10 cellular contexts compared by ENCODE assay signal in the genomic region with DNA sequence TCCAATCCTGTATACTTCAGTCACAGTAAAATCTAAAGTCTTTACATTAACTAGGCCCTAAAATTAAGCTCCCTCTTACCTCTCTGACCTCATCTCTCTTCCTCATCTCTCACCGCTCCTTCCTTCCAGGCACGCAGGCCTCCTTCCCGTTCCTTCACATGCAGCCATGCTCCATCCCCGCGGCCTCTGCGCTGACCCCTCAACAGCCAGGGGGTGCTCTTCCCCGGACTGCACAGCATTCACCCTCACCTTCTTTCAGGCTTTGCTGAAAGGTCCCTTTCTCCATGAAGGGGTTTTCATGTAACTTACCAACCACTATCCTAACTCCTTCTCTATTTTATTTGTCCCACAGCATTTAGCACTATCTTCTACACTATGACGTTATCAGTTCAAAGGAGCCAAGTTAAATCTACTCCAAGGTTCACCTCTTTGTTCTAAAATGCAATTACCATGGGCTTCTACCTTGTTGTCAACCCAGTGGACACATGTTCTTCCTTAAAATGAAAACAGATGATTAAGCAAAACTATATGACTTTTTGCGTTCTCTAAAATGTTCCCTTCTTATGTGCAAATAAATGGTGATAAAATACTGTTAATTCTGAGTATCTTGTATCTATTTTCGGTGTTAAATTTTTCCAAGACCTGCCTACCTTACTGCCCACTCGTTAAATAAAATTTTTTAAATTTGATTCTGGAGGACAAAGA. TPM values are rescaled to one million over a fixed set of nuclear protein-coding genes. Genes with fewer than 3 reads are reported as not detected.
DNase-seq lines count a peak whose midpoint lies in the region; ATAC-seq and TF ChIP-seq lines count a peak whose summit lies in the region.
"Had no signal": no experiment of that assay in that cellular context is flagged by ENCODE, and none has a peak within 500 bp of the region (broad histone marks: within the 10 kb centered on the region; RNA-seq: fewer than 3 reads in every experiment).

No MANE protein-coding gene starts in this region.

- H3K4me3 ChIP-seq in right cardiac atrium (ENCODE audit: low read length), result no peak overlapping the region
- no peak overlapping the region for H3K4me3 ChIP-seq in coronary artery

- CTCF ChIA-PET in activated B cell treated with CpG ODN at 0.5 μM for 24 hours (lab: Charles Lee), result interaction anchor here (1.6 to 2.3 kb wide), 2 partner anchors 16 to 210 kb away, joined by 5 to 6 read pairs; no protein-coding TSS in a partner anchor

- H3K27me3 Mint-ChIP-seq in activated B cell treated with CpG ODN at 0.5 μM for 24 hours, result no peaks in the 10 kb centered on the region
- H3K27me3 Mint-ChIP-seq in stimulated activated naive B cell treated with anti-CD40 and anti-IgM and Interleukin-4, amounts not matched to agents 10 μg/mL and 1 μg/mL and 100 μg/mL, for 72 hours, result no peaks in the 10 kb centered on the region

- TF ChIP-seq CTCF in activated B cell treated with CpG ODN at 0.5 μM for 24 hours (IDR thresholded peaks at IDR 0.05) (no peak), coronary artery (IDR thresholded peaks at IDR 0.05) (no peak)

- H3K27ac Mint-ChIP-seq in activated B cell treated with CpG ODN at 0.5 μM for 24 hours, result peak overlapping the region; percentile 42
- peak overlapping the region; percentile 27 for H3K27ac Mint-ChIP-seq in stimulated activated naive B cell treated with anti-CD40 and anti-IgM and Interleukin-4, amounts not matched to agents 10 μg/mL and 1 μg/mL and 100 μg/mL, for 72 hours

- whole genome bisulfite sequencing in right cardiac atrium, result 43% methylated on average over 11 of the region's 11 CpGs

- ATAC-seq in activated B cell treated with CpG ODN at 0.5 μM for 24 hours (ENCODE audit: low read depth) (peak; percentile 67), right cardiac atrium (peak; percentile 65 to 66)
- peak; percentile 74 to 78 for ATAC-seq in stimulated activated naive B cell treated with anti-CD40 and anti-IgM and Interleukin-4, amounts not matched to agents 10 μg/mL and 1 μg/mL and 100 μg/mL, for 72 hours (replicated peaks)

- peaks cover 70% of the 10 kb centered on the region for H3K36me3 Mint-ChIP-seq in activated B cell treated with CpG ODN at 0.5 μM for 24 hours (ENCODE audit: low read depth)
- peaks cover 34 to 52% of the 10 kb centered on the region in 2 donors for H3K36me3 Mint-ChIP-seq in stimulated activated naive B cell treated with anti-CD40 and anti-IgM and Interleukin-4, amounts not matched to agents 10 μg/mL and 1 μg/mL and 100 μg/mL, for 72 hours

- H3K4me3 Mint-ChIP-seq in activated B cell treated with CpG ODN at 0.5 μM for 24 hours, result no peak overlapping the region
- no peak overlapping the region for H3K4me3 Mint-ChIP-seq in stimulated activated naive B cell treated with anti-CD40 and anti-IgM and Interleukin-4, amounts not matched to agents 10 μg/mL and 1 μg/mL and 100 μg/mL, for 72 hours

- no peaks in the 10 kb centered on the region for H3K9me3 Mint-ChIP-seq in activated B cell treated with CpG ODN at 0.5 μM for 24 hours
- H3K9me3 Mint-ChIP-seq in stimulated activated naive B cell treated with anti-CD40 and anti-IgM and Interleukin-4, amounts not matched to agents 10 μg/mL and 1 μg/mL and 100 μg/mL, for 72 hours, result peaks cover 0 to 4% of the 10 kb centered on the region in 2 donors

- H3K4me1 ChIP-seq in right cardiac atrium (ENCODE audit: control insufficient read depth, insufficient read depth, low read length), result no peaks in the 10 kb centered on the region

- DNase-seq in DMS 273 (lab: John Stamatoyannopoulos, UW; ENCODE audit: unreplicated experiment) (peak; percentile 2), DMS 273 treated with DMSO at 0.1 percent for 48 hours (lab: John Stamatoyannopoulos, UW) (no peak), activated B cell treated with CpG ODN at 0.5 μM for 24 hours (peak; percentile 24), right cardiac atrium (peak; percentile 23 to 65 (median 51)), SW480 (ENCODE audit: low spot score) (no peak), EL (no peak), coronary artery (ENCODE audit: low spot score) (no peak)
- no peak for DNase-seq in stimulated activated naive B cell treated with anti-CD40 and anti-IgM and Interleukin-4, amounts not matched to agents 10 μg/mL and 1 μg/mL and 100 μg/mL, for 72 hours
- DNase-seq: cortex of kidney had no signal

- POLR2A ChIA-PET in activated B cell treated with CpG ODN at 0.5 μM for 24 hours (lab: Charles Lee), result no interaction called here

- H3K4me1 Mint-ChIP-seq in activated B cell treated with CpG ODN at 0.5 μM for 24 hours, result peaks cover 12% of the 10 kb centered on the region
- peaks cover 12 to 31% of the 10 kb centered on the region in 2 donors for H3K4me1 Mint-ChIP-seq in stimulated activated naive B cell treated with anti-CD40 and anti-IgM and Interleukin-4, amounts not matched to agents 10 μg/mL and 1 μg/mL and 100 μg/mL, for 72 hours

- no peaks in the 10 kb centered on the region for H3K9me3 ChIP-seq in right cardiac atrium (ENCODE audit: control insufficient read depth, low read length)

- intact Hi-C loops in activated B cell treated with CpG ODN at 0.5 μM for 24 hours (cut with micrococcal nuclease) (loop anchor here (1.0 kb wide), 2 partner anchors 203 to 211 kb away; a partner anchor contains a TSS), right cardiac atrium (cut with DNase I) (no loop called here)

- no peaks in the 10 kb centered on the region for H3K27me3 ChIP-seq in right cardiac atrium (ENCODE audit: control insufficient read depth, insufficient read depth)

- H3K27ac ChIP-seq in right cardiac atrium (ENCODE audit: low read length) (no peak overlapping the region), coronary artery (no peak overlapping the region)
- H3K27ac ChIP-seq: 22Rv1 had no signal

RNA-seq across cellular contexts. Expression of a gene that starts 57.8 kb away (rescaled TPM):
- total RNA-seq in activated B cell treated with CpG ODN at 0.5 μM for 24 hours (0.31 TPM in 1 of 2 replicates, not detected in the other), right cardiac atrium (10 to 100 TPM in 1 of 4 donors, 1 to 10 TPM in 3; 5.2 to 13.4 (median 5.9) TPM)
- 43.0 TPM for polyA plus RNA-seq in right cardiac atrium

Comparison
In these comparisons a context has a peak if more than half of its experiments do, and no peak if none do; other contexts are left out.
1. DNase-seq: peak in DMS 273 (single experiment), activated B cell treated with CpG ODN at 0.5 μM for 24 hours (single experiment) and right cardiac atrium (3 of 3); none in DMS 273 treated with DMSO at 0.1 percent for 48 hours (single experiment), stimulated activated naive B cell treated with anti-CD40 and anti-IgM and Interleukin-4, amounts not matched to agents 10 μg/mL and 1 μg/mL and 100 μg/mL, for 72 hours (single experiment), SW480 (single experiment), EL (single experiment) and coronary artery (single experiment).
2. Peak in every context shown above with its lines, with median percentiles within 50 percentile points of each other: ATAC-seq.